ENCODE assay signal across 16 cellular contexts in the genomic region with DNA sequence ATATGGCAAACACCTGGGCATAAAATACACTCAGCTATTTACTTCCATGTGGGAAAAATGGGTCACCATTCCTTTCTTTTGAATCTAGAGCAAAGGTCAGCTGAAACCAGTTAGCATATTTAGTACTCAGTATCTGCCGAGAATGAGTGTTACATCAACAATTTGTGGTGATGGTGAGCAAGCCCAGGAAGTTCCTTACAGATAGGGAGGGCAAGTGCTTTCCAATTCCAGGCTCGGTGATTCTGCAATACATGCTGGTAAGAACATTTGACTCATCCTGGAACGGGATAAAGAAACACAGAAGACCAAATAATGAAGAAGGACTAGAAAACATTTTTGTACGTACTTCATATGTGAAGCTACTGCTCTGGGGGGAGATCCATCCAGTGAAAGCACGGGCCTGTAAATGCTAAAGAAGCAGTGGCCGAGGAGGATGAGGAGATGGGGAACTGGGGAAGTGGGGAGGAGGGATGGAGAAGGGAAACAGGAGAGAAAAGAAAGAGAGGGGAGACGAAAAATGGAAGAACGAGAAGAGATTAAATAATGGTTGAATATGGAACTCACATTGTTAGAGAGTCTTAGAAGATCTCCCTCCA.
A peak's percentile ranks its signal among the peaks of the same experiment; 100 is the strongest.
DNase-seq lines count a peak whose midpoint lies in the region; ATAC-seq and TF ChIP-seq lines count a peak whose summit lies in the region.
"Had no signal": no experiment of that assay in that cellular context is flagged by ENCODE, and none has a peak within 500 bp of the region (broad histone marks: within the 10 kb centered on the region; RNA-seq: fewer than 3 reads in every experiment).

No MANE protein-coding gene starts in this region.

- H3K4me3 Mint-ChIP-seq in activated naive CD8-positive, alpha-beta T cell treated with anti-CD3 and anti-CD28 coated beads for 36 hours = no peak overlapping the region
- H3K4me3 Mint-ChIP-seq: activated CD4-positive, alpha-beta T cell treated with anti-CD3 and anti-CD28 coated beads, Interleukin-2, amount 10 ng/mL, durations not matched to agents 24 days and 14 days; naive B cell had no signal

- no peaks in the 10 kb centered on the region for H3K36me3 Mint-ChIP-seq in activated naive CD8-positive, alpha-beta T cell treated with anti-CD3 and anti-CD28 coated beads for 36 hours
- H3K36me3 Mint-ChIP-seq: activated naive CD4-positive, alpha-beta T cell treated with anti-CD3 and anti-CD28 coated beads, Interleukin-2, amount 50 U/mL, for 72 hours; naive B cell had no signal

- TF ChIP-seq CTCF in omental fat pad (IDR thresholded peaks at IDR 0.05) (no peak), GM10248 (IDR thresholded peaks at IDR 0.05; ENCODE audit: control extremely low read depth, extremely low read depth, low read depth, missing control alignments) (no peak)

- no peak overlapping the region for H3K27ac Mint-ChIP-seq in activated naive CD8-positive, alpha-beta T cell treated with anti-CD3 and anti-CD28 coated beads for 36 hours
- H3K27ac Mint-ChIP-seq: activated CD4-positive, alpha-beta T cell treated with anti-CD3 and anti-CD28 coated beads, Interleukin-2, amount 10 ng/mL, durations not matched to agents 24 days and 14 days; activated naive CD4-positive, alpha-beta T cell treated with anti-CD3 and anti-CD28 coated beads, Interleukin-2, amount 50 U/mL, for 72 hours; naive B cell had no signal

- no peaks in the 10 kb centered on the region for H3K9me3 Mint-ChIP-seq in activated naive CD8-positive, alpha-beta T cell treated with anti-CD3 and anti-CD28 coated beads for 36 hours
- H3K9me3 Mint-ChIP-seq: activated CD4-positive, alpha-beta T cell treated with anti-CD3 and anti-CD28 coated beads, Interleukin-2, amount 10 ng/mL, durations not matched to agents 24 days and 14 days; activated naive CD4-positive, alpha-beta T cell treated with anti-CD3 and anti-CD28 coated beads, Interleukin-2, amount 50 U/mL, for 72 hours had no signal

- no peaks in the 10 kb centered on the region for H3K27me3 Mint-ChIP-seq in activated naive CD8-positive, alpha-beta T cell treated with anti-CD3 and anti-CD28 coated beads for 36 hours
- H3K27me3 Mint-ChIP-seq: activated CD4-positive, alpha-beta T cell treated with anti-CD3 and anti-CD28 coated beads, Interleukin-2, amount 10 ng/mL, durations not matched to agents 24 days and 14 days; naive B cell had no signal

- POLR2A ChIA-PET in GM10248 (lab: Yijun Ruan, JAX) = no interaction called here

- CTCF ChIA-PET in GM10248 (lab: Yijun Ruan, JAX) = interaction anchor here (0.7 kb wide), 1 partner anchor 21 kb away, joined by 3 read pairs; no protein-coding TSS in a partner anchor

- in situ Hi-C loops in Caki2 (cut with HindIII; ENCODE audit: low pct_unique_long_range_greater_than_20kb, low sequenced_read_pairs) = no loop called here

- no peaks in the 10 kb centered on the region for H3K4me1 Mint-ChIP-seq in activated naive CD8-positive, alpha-beta T cell treated with anti-CD3 and anti-CD28 coated beads for 36 hours
- H3K4me1 Mint-ChIP-seq: activated CD4-positive, alpha-beta T cell treated with anti-CD3 and anti-CD28 coated beads, Interleukin-2, amount 10 ng/mL, durations not matched to agents 24 days and 14 days; naive B cell had no signal

- peak; percentile 84 for ATAC-seq in omental fat pad (ENCODE audit: low FRiP score)
- ATAC-seq: activated naive CD4-positive, alpha-beta T cell treated with anti-CD3 and anti-CD28 coated beads, Interleukin-2, amount 50 U/mL, for 72 hours had no signal

- DNase-seq in Caki2 (ENCODE audit: low read depth) = peak; percentile 45
- peak; percentile 98 for DNase-seq in RPMI7951 (ENCODE audit: low read depth)
- DNase-seq in fibroblast of gingiva (ENCODE audit: low read depth) = peak; percentile 98
- DNase-seq in omental fat pad (ENCODE audit: low spot score) = no peak
- DNase-seq in activated naive CD8-positive, alpha-beta T cell treated with anti-CD3 and anti-CD28 coated beads for 36 hours = no peak
- DNase-seq in GM10248 (ENCODE audit: extremely low spot score) = no peak
- DNase-seq in NCI-H1930 (lab: John Stamatoyannopoulos, UW) = no peak
- DNase-seq in mesenteric fat pad (ENCODE audit: low spot score) = no peak
- DNase-seq: activated CD4-positive, alpha-beta T cell treated with anti-CD3 and anti-CD28 coated beads, Interleukin-2, amount 10 ng/mL, durations not matched to agents 24 days and 14 days; Calu3; head of caudate nucleus; naive B cell; NCI-H187 treated with DMSO at 0.1 percent for 48 hours; stimulated activated CD4-positive, alpha-beta T cell treated with anti-CD3 and anti-CD28 coated beads, Interleukin-2, amount 100 ng/mL, for 24 hours; substantia nigra had no signal

Comparison
In these comparisons a context has a peak if more than half of its experiments do, and no peak if none do; other contexts are left out.
1. DNase-seq: peak in Caki2 (single experiment), RPMI7951 (single experiment) and fibroblast of gingiva (single experiment); none in omental fat pad (single experiment), activated naive CD8-positive, alpha-beta T cell treated with anti-CD3 and anti-CD28 coated beads for 36 hours (single experiment), GM10248 (single experiment), NCI-H1930 (0 of 2) and mesenteric fat pad (single experiment).